8 cellular contexts compared by ENCODE assay signal in genomic region chr1:85200870-85201339, GRCh38. TPM values are rescaled to one million over a fixed set of nuclear protein-coding genes. Genes with fewer than 3 reads are reported as not detected.
DNase-seq lines count a peak whose midpoint lies in the region; ATAC-seq, FAIRE-seq and TF ChIP-seq lines count a peak whose summit lies in the region.

TSS of gene SYDE2 (minus strand) at chr1:85201016. CDS start at chr1:85200996, 20 bp downstream.

- H3K9me3 ChIP-seq in gastroesophageal sphincter (no peaks in the 10 kb centered on the region), testis (no peaks in the 10 kb centered on the region)

- peak in 2 of 4 experiments; percentile 17 to 27 for TF ChIP-seq CTCF in gastroesophageal sphincter (IDR thresholded peaks at IDR 0.05)
- TF ChIP-seq CTCF in omental fat pad (IDR thresholded peaks at IDR 0.05): no peak
- TF ChIP-seq CTCF in testis (IDR thresholded peaks at IDR 0.05): no peak

- H3K36me3 ChIP-seq in gastroesophageal sphincter (no peaks in the 10 kb centered on the region), testis (ENCODE audit: low read depth, missing control alignments) (no peaks in the 10 kb centered on the region)

- TF ChIP-seq POLR2A in gastroesophageal sphincter (IDR thresholded peaks at IDR 0.05) (peak; percentile 73 to 76), testis (IDR thresholded peaks at IDR 0.05) (no peak)

- FAIRE-seq in HTR-8/SVneo (lab: Jason Lieb, UNC): peak; percentile 51

- H3K4me1 ChIP-seq in gastroesophageal sphincter (peaks cover 0 to 29% (median 0%) of the 10 kb centered on the region in 3 donors), testis (no peaks in the 10 kb centered on the region)

- H3K27ac ChIP-seq in gastroesophageal sphincter (peak within 1 kb of the TSS; percentile 96 to 99 (median 98)), testis (peak within 1 kb of the TSS; percentile 86 to 90)

- H3K4me3 ChIP-seq in gastroesophageal sphincter (peak within 1 kb of the TSS; percentile 84 to 88), testis (peak within 1 kb of the TSS; percentile 73 to 94)

- DNase-seq in Caki2 (ENCODE audit: low read depth) (peak; percentile 86), HTR-8/SVneo (ENCODE audit: insufficient read length, low spot score) (peak; percentile 74), RKO (ENCODE audit: low spot score) (peak; percentile 80), activated gamma-delta T cell (lab: John Stamatoyannopoulos, UW) (peak; percentile 60), omental fat pad (ENCODE audit: low spot score) (no peak), testis (peak; percentile 66)

- no peak for TF ChIP-seq EP300 in gastroesophageal sphincter (IDR thresholded peaks at IDR 0.05)

- WGBS in gastroesophageal sphincter (ENCODE audit: low coverage in 1 of 2), 2 donors: no CpG with 5 or more reads among the region's 59 CpGs
- 0% methylated on average over 44 of the region's 59 CpGs; no CpG with 5 or more reads in 1 of the 2 donors for WGBS in testis, 2 donors

- H3K27me3 ChIP-seq in gastroesophageal sphincter (no peaks in the 10 kb centered on the region), testis (no peaks in the 10 kb centered on the region)

- intact Hi-C loops in testis (cut with DNase I; ENCODE audit: low total_unique reads): no loop called here

- in situ Hi-C loops in Caki2 (cut with HindIII; ENCODE audit: low pct_unique_long_range_greater_than_20kb, low sequenced_read_pairs): no loop called here

- ATAC-seq in GM21390 (IDR thresholded peaks at IDR 0.05; ENCODE audit: unreplicated experiment) (peak; percentile 80), gastroesophageal sphincter (peak; percentile 94), omental fat pad (ENCODE audit: low FRiP score) (peak; percentile 88)

RNA-seq across cellular contexts. Expression of gene SYDE2, which starts in this region (rescaled TPM):
- total RNA-seq in Caki2 (2014; rRNA removed; shearing (Covaris generic); ENCODE audit: low replicate concordance): 1.8 and 2.1 TPM in 2 replicates
- total RNA-seq in gastroesophageal sphincter (100 to 1,000 TPM in 2 of 4 donors, 10 to 100 TPM in 2; 30.4 to 115 (median 85.2) TPM), omental fat pad (1 to 10 TPM; 5.2 to 9.4 (median 8.3) TPM), testis (10 to 100 TPM in 1 of 2 donors, 1 to 10 TPM in 1; 8.8 to 10.2 TPM)
- polyA plus RNA-seq in testis (ENCODE audit: insufficient read depth, low read depth, low replicate concordance): 3.7 TPM
